ENCODE assay signal across 8 cellular contexts in genomic region chr9:131008909-131009618, GRCh38. TPM values are rescaled to one million over a fixed set of nuclear protein-coding genes. Genes with fewer than 3 reads are reported as not detected.
A peak's percentile ranks its signal among the peaks of the same experiment; 100 is the strongest.
DNase-seq lines count a peak whose midpoint lies in the region; ATAC-seq and TF ChIP-seq lines count a peak whose summit lies in the region.

Gene LAMC3, plus strand, starts transcription at chr9:131009174. Its CDS starts 41 bp downstream, at chr9:131009215.

- no peaks in the 10 kb centered on the region for H3K9me3 Mint-ChIP-seq in activated T-cell treated with anti-CD3 and anti-CD28 coated beads, Interleukin-2, amount 50 U/mL, for 24 hours
- no peaks in the 10 kb centered on the region for H3K9me3 Mint-ChIP-seq in activated CD8-positive, alpha-beta T cell treated with anti-CD3 and anti-CD28 coated beads, Interleukin-2, amount 10 ng/mL, durations not matched to agents 7 days and 5 days (ENCODE audit: insufficient read depth)

- H3K4me1 ChIP-seq in transverse colon = peaks cover 0 to 8% (median 3%) of the 10 kb centered on the region in 4 donors

- no peak within 1 kb of the TSS for H3K27ac Mint-ChIP-seq in activated T-cell treated with anti-CD3 and anti-CD28 coated beads, Interleukin-2, amount 50 U/mL, for 24 hours
- H3K27ac Mint-ChIP-seq in activated CD8-positive, alpha-beta T cell treated with anti-CD3 and anti-CD28 coated beads, Interleukin-2, amount 10 ng/mL, durations not matched to agents 7 days and 5 days = no peak within 1 kb of the TSS

- TF ChIP-seq EP300 in transverse colon (IDR thresholded peaks at IDR 0.05; ENCODE audit: low read depth) = no peak

- TF ChIP-seq POLR2A in transverse colon (IDR thresholded peaks at IDR 0.05) = no peak

- POLR2A ChIA-PET in activated CD8-positive, alpha-beta T cell treated with anti-CD3 and anti-CD28 coated beads, Interleukin-2, amount 10 ng/mL, durations not matched to agents 7 days and 5 days (lab: Charles Lee) = no interaction called here

- in situ Hi-C loops in transverse colon (cut with MboI; ENCODE audit: low pct_ligation_motif_present in 1 of 4, low pct_unique_long_range_greater_than_20kb in 1 of 4, low sequenced_read_pairs in 3 of 4) = no loop called here

- H3K27me3 Mint-ChIP-seq in activated T-cell treated with anti-CD3 and anti-CD28 coated beads, Interleukin-2, amount 50 U/mL, for 24 hours = peaks cover 52% of the 10 kb centered on the region
- peaks cover 13% of the 10 kb centered on the region for H3K27me3 Mint-ChIP-seq in activated CD8-positive, alpha-beta T cell treated with anti-CD3 and anti-CD28 coated beads, Interleukin-2, amount 10 ng/mL, durations not matched to agents 7 days and 5 days (ENCODE audit: low read depth)

- no peak within 1 kb of the TSS for H3K4me3 Mint-ChIP-seq in activated T-cell treated with anti-CD3 and anti-CD28 coated beads, Interleukin-2, amount 50 U/mL, for 24 hours
- no peak within 1 kb of the TSS for H3K4me3 Mint-ChIP-seq in activated CD8-positive, alpha-beta T cell treated with anti-CD3 and anti-CD28 coated beads, Interleukin-2, amount 10 ng/mL, durations not matched to agents 7 days and 5 days

- ATAC-seq in activated CD8-positive, alpha-beta T cell treated with anti-CD3 and anti-CD28 coated beads, Interleukin-2, amount 10 ng/mL, durations not matched to agents 7 days and 5 days = peak; percentile 42

- peaks cover 5% of the 10 kb centered on the region for H3K4me1 Mint-ChIP-seq in activated T-cell treated with anti-CD3 and anti-CD28 coated beads, Interleukin-2, amount 50 U/mL, for 24 hours (ENCODE audit: low read depth)
- peaks cover 5% of the 10 kb centered on the region for H3K4me1 Mint-ChIP-seq in activated CD8-positive, alpha-beta T cell treated with anti-CD3 and anti-CD28 coated beads, Interleukin-2, amount 10 ng/mL, durations not matched to agents 7 days and 5 days (ENCODE audit: low read depth)

- WGBS in transverse colon (ENCODE audit: low coverage in 1 of 2), 2 donors = 29% methylated on average over 17 of the region's 88 CpGs; no CpG with 5 or more reads in 1 of the 2 donors

- peaks cover 46% of the 10 kb centered on the region for H3K27me3 ChIP-seq in transverse colon

- TF ChIP-seq CTCF in transverse colon (IDR thresholded peaks at IDR 0.05) = peak in 2 of 5 experiments; percentile 32 to 35

- DNase-seq in activated T-cell treated with anti-CD3 and anti-CD28 coated beads for 48 hours (ENCODE audit: low read depth) (peak; percentile 7), iPS-NIHi7 (ENCODE audit: extremely low spot score) (peak; percentile 83), transverse colon (no peak), DMS153 (lab: John Stamatoyannopoulos, UW) (no peak), amniotic stem cell (lab: John Stamatoyannopoulos, UW) (no peak), putamen (ENCODE audit: low spot score) (no peak)
- DNase-seq in activated T-cell treated with anti-CD3 and anti-CD28 coated beads, Interleukin-2, amount 50 U/mL, for 24 hours = no peak
- no peak for DNase-seq in activated CD8-positive, alpha-beta T cell treated with anti-CD3 and anti-CD28 coated beads, Interleukin-2, amount 10 ng/mL, durations not matched to agents 7 days and 5 days

- no peaks in the 10 kb centered on the region for H3K9me3 ChIP-seq in transverse colon

- no peaks in the 10 kb centered on the region for H3K36me3 Mint-ChIP-seq in activated T-cell treated with anti-CD3 and anti-CD28 coated beads, Interleukin-2, amount 50 U/mL, for 24 hours (ENCODE audit: low read depth)
- H3K36me3 Mint-ChIP-seq in activated CD8-positive, alpha-beta T cell treated with anti-CD3 and anti-CD28 coated beads, Interleukin-2, amount 10 ng/mL, durations not matched to agents 7 days and 5 days (ENCODE audit: low read depth) = no peaks in the 10 kb centered on the region

- peak within 1 kb of the TSS in 3 of 4 donors; percentile 2 to 29 (median 20) for H3K4me3 ChIP-seq in transverse colon

- intact Hi-C loops in transverse colon (cut with DNase I; ENCODE audit: low total_unique reads) = no loop called here

- no peaks in the 10 kb centered on the region for H3K36me3 ChIP-seq in transverse colon

- CTCF ChIA-PET in activated CD8-positive, alpha-beta T cell treated with anti-CD3 and anti-CD28 coated beads, Interleukin-2, amount 10 ng/mL, durations not matched to agents 7 days and 5 days (lab: Charles Lee) = no interaction called here

- H3K27ac ChIP-seq in transverse colon = no peak within 1 kb of the TSS

RNA-seq across cellular contexts. Expression of gene LAMC3, which starts in this region (rescaled TPM):
- not detected for total RNA-seq in activated CD8-positive, alpha-beta T cell treated with anti-CD3 and anti-CD28 coated beads, Interleukin-2, amount 10 ng/mL, durations not matched to agents 7 days and 5 days
- 1 to 10 TPM in 3 of 4 donors, under 1 TPM in 1; 0.82 to 6.6 (median 3.9) TPM for total RNA-seq in transverse colon

Comparison
In these comparisons a context has a peak if more than half of its experiments do, and no peak if none do; other contexts are left out.
1. DNase-seq: peak in activated T-cell treated with anti-CD3 and anti-CD28 coated beads for 48 hours (single experiment) and iPS-NIHi7 (single experiment); none in activated T-cell treated with anti-CD3 and anti-CD28 coated beads, Interleukin-2, amount 50 U/mL, for 24 hours (single experiment), activated CD8-positive, alpha-beta T cell treated with anti-CD3 and anti-CD28 coated beads, Interleukin-2, amount 10 ng/mL, durations not matched to agents 7 days and 5 days (single experiment), transverse colon (single experiment), DMS153 (single experiment), amniotic stem cell (single experiment) and putamen (single experiment).
2. Peak in ATAC-seq in activated CD8-positive, alpha-beta T cell treated with anti-CD3 and anti-CD28 coated beads, Interleukin-2, amount 10 ng/mL, durations not matched to agents 7 days and 5 days; RNA of the gene not detected or under 1 TPM.